In genomic region chr17:57666198-57666870, GRCh38 we compare ENCODE assay signal across 12 cellular contexts.
A peak's percentile ranks its signal among the peaks of the same experiment; 100 is the strongest.
DNase-seq lines count a peak whose midpoint lies in the region; TF ChIP-seq lines count a peak whose summit lies in the region.
"Had no signal": no experiment of that assay in that cellular context is flagged by ENCODE, and none has a peak within 500 bp of the region (broad histone marks: within the 10 kb centered on the region; RNA-seq: fewer than 3 reads in every experiment).

No MANE protein-coding gene starts in this region.

- no peaks in the 10 kb centered on the region for H3K27me3 ChIP-seq in esophagus muscularis mucosa
- H3K27me3 ChIP-seq in sigmoid colon: no peaks in the 10 kb centered on the region
- H3K27me3 ChIP-seq: heart left ventricle, left lung had no signal

- POLR2A ChIA-PET in OCI-LY7 (lab: Charles Lee): interaction anchor here (0.7 to 1.3 kb wide), 4 partner anchors 24 to 63 kb away, joined by 3 read pairs; no protein-coding TSS in a partner anchor

- TF ChIP-seq CTCF in OCI-LY7 (conservative IDR thresholded peaks at IDR 0.05; ENCODE audit: low read length): no peak
- no peak for TF ChIP-seq CTCF in esophagus muscularis mucosa (IDR thresholded peaks at IDR 0.05)
- no peak for TF ChIP-seq CTCF in sigmoid colon (IDR thresholded peaks at IDR 0.05)

- H4K20me1 ChIP-seq in OCI-LY7 (ENCODE audit: insufficient read depth, low read length): no peaks in the 10 kb centered on the region

- no peaks in the 10 kb centered on the region for H3K79me2 ChIP-seq in OCI-LY7 (ENCODE audit: insufficient read depth, low read depth, low read length)

- H3K4me3 ChIP-seq in OCI-LY7 (ENCODE audit: low read depth, low read length, poor library complexity, severe bottlenecking): no peak overlapping the region
- H3K4me3 ChIP-seq in esophagus muscularis mucosa: no peak overlapping the region
- no peak overlapping the region for H3K4me3 ChIP-seq in sigmoid colon
- H3K4me3 ChIP-seq: heart left ventricle, left lung had no signal

- H3K36me3 ChIP-seq in OCI-LY7 (ENCODE audit: insufficient read depth, low read length) (no peaks in the 10 kb centered on the region), esophagus muscularis mucosa (no peaks in the 10 kb centered on the region), sigmoid colon (no peaks in the 10 kb centered on the region)
- H3K36me3 ChIP-seq: heart left ventricle, left lung had no signal

- no peak overlapping the region for H2AFZ ChIP-seq in OCI-LY7 (ENCODE audit: low read length)

- no TSS peak for BruUV-seq in OCI-LY7 (replicated peaks; lab: Mats Ljungman, UMichigan)

- CTCF ChIA-PET in OCI-LY7 (lab: Charles Lee; ENCODE audit: unreplicated experiment): no interaction called here

- no peaks in the 10 kb centered on the region for H3K9me2 ChIP-seq in OCI-LY7 (ENCODE audit: insufficient read depth, low read length)

- peak overlapping the region; percentile 17 for H3K27ac ChIP-seq in OCI-LY7 (ENCODE audit: low read depth, low read length, poor library complexity, severe bottlenecking)
- peak overlapping the region; percentile 69 to 90 (median 80) for H3K27ac ChIP-seq in esophagus muscularis mucosa (replicated peaks in 1 of 4)
- peak overlapping the region in 1 of 4 donors; percentile 58 for H3K27ac ChIP-seq in sigmoid colon
- H3K27ac ChIP-seq: C4-2B, left lung had no signal

- no peak for TF ChIP-seq EP300 in esophagus muscularis mucosa (IDR thresholded peaks at IDR 0.05)
- no peak for TF ChIP-seq EP300 in sigmoid colon (IDR thresholded peaks at IDR 0.05)

- no peak for TF ChIP-seq POLR2A in esophagus muscularis mucosa (IDR thresholded peaks at IDR 0.05; ENCODE audit: low read depth)
- no peak for TF ChIP-seq POLR2A in sigmoid colon (IDR thresholded peaks at IDR 0.05)

- peak overlapping the region; percentile 26; the same call in 1 of the 2 replicates for H3K4me2 ChIP-seq in OCI-LY7 (ENCODE audit: low read length)

- H3K9me3 ChIP-seq in OCI-LY7 (ENCODE audit: low read length) (no peaks in the 10 kb centered on the region), esophagus muscularis mucosa (no peaks in the 10 kb centered on the region), sigmoid colon (no peaks in the 10 kb centered on the region)
- H3K9me3 ChIP-seq: heart left ventricle, left lung had no signal

- DNase-seq in DMS79 (lab: John Stamatoyannopoulos, UW): peak; percentile 17
- DNase-seq in OCI-LY7 (ENCODE audit: low spot score): peak; percentile 39
- no peak for DNase-seq in esophagus muscularis mucosa (ENCODE audit: extremely low spot score)
- DNase-seq in sigmoid colon: peak; percentile 28
- no peak for DNase-seq in nucleus accumbens (lab: John Stamatoyannopoulos, UW)
- no peak for DNase-seq in anterior cingulate cortex (lab: John Stamatoyannopoulos, UW)
- no peak for DNase-seq in GM19240 (ENCODE audit: insufficient read length, low spot score)
- DNase-seq: GF-D8, KG1, left lung had no signal

- 84% methylated on average over 5 of the region's 5 CpGs for whole genome bisulfite sequencing in esophagus muscularis mucosa
- WGBS in sigmoid colon, 2 donors: 71 to 90% methylated on average over 5 of the region's 5 CpGs

- H3K4me1 ChIP-seq in OCI-LY7 (ENCODE audit: insufficient read depth, low read length, poor library complexity, severe bottlenecking): peaks cover 23% of the 10 kb centered on the region
- peaks cover 31 to 70% (median 60%) of the 10 kb centered on the region in 4 donors for H3K4me1 ChIP-seq in esophagus muscularis mucosa
- peaks cover 0 to 21% (median 16%) of the 10 kb centered on the region in 4 donors for H3K4me1 ChIP-seq in sigmoid colon

- intact Hi-C loops in OCI-LY7 (cut with micrococcal nuclease; ENCODE audit: unreplicated experiment) (no loop called here), esophagus muscularis mucosa (cut with DNase I) (loop anchor here (5.0 to 10.0 kb wide), 2 partner anchors 338 to 424 kb away; partner anchors contain the start of gene SRSF1), sigmoid colon (cut with DNase I) (loop anchor here (10.0 kb wide), 1 partner anchor 328 kb away; no protein-coding TSS in a partner anchor)

Comparison
In these comparisons a context has a peak if more than half of its experiments do, and no peak if none do; other contexts are left out.
1. DNase-seq: peak in DMS79 (single experiment), OCI-LY7 (single experiment) and sigmoid colon (single experiment); none in esophagus muscularis mucosa (single experiment), nucleus accumbens (0 of 56), anterior cingulate cortex (0 of 58) and GM19240 (single experiment).